Comparison of ENCODE assay signal across 8 cellular contexts in genomic region chr6:111484655-111484974, GRCh38. TPM values are rescaled to one million over a fixed set of nuclear protein-coding genes. Genes with fewer than 3 reads are reported as not detected.
DNase-seq lines count a peak whose midpoint lies in the region; ATAC-seq, FAIRE-seq and TF ChIP-seq lines count a peak whose summit lies in the region.

No MANE protein-coding gene starts in this region.

- peaks cover 37% of the 10 kb centered on the region for H3K4me1 Mint-ChIP-seq in T-helper 17 cell

- WGBS in heart right ventricle, 2 donors = 12 to 19% methylated on average over 7 of the region's 7 CpGs
- 11 to 12% methylated on average over 7 of the region's 7 CpGs for WGBS in gastroesophageal sphincter (ENCODE audit: low coverage in 1 of 2), 2 donors
- WGBS in small intestine, 3 donors = 9 to 14% (median 13%) methylated on average over 7 of the region's 7 CpGs

- intact Hi-C loops in heart right ventricle (cut with DNase I) (loop anchor here in 8 of 10 donors (1.0 to 10.0 kb wide), 15 partner anchors 68 to 230 kb away; partner anchors contain the start of gene TRAF3IP2 (in 3 of the 8)), Right ventricle myocardium superior (cut with DNase I) (loop anchor here (10.0 kb wide), 1 partner anchor 120 kb away; no protein-coding TSS in a partner anchor), left colon (cut with DNase I, micrococcal nuclease) (loop anchor here in 1 of 2 donors (10.0 kb wide), 1 partner anchor 120 kb away; the partner anchor contains the start of gene TRAF3IP2)

- H3K27ac Mint-ChIP-seq in T-helper 17 cell = peak overlapping the region; percentile 99

- TF ChIP-seq CTCF in heart right ventricle (IDR thresholded peaks at IDR 0.05) (no peak), gastroesophageal sphincter (IDR thresholded peaks at IDR 0.05) (no peak)

- H3K4me3 Mint-ChIP-seq in T-helper 17 cell = peak overlapping the region; percentile 97

- TF ChIP-seq EP300 in gastroesophageal sphincter (IDR thresholded peaks at IDR 0.05) = no peak

- no peaks in the 10 kb centered on the region for H3K27me3 Mint-ChIP-seq in T-helper 17 cell

- H3K36me3 Mint-ChIP-seq in T-helper 17 cell (ENCODE audit: low read depth) = no peaks in the 10 kb centered on the region

- H3K9me3 ChIP-seq in heart right ventricle (no peaks in the 10 kb centered on the region), T-helper 17 cell (ENCODE audit: control insufficient read depth, low read length, poor library complexity, severe bottlenecking) (no peaks in the 10 kb centered on the region), gastroesophageal sphincter (no peaks in the 10 kb centered on the region), small intestine (ENCODE audit: control insufficient read depth, low read depth) (no peaks in the 10 kb centered on the region)

- H3K27ac ChIP-seq in heart right ventricle = peak overlapping the region; percentile 95 to 100 (median 99)
- H3K27ac ChIP-seq in gastroesophageal sphincter = peak overlapping the region; percentile 96 to 100 (median 98)
- H3K27ac ChIP-seq in small intestine (ENCODE audit: low read depth in 1 of 2, low read length in 1 of 2) = peak overlapping the region; percentile 14 to 96

- H3K27me3 ChIP-seq in heart right ventricle = no peaks in the 10 kb centered on the region
- no peaks in the 10 kb centered on the region for H3K27me3 ChIP-seq in gastroesophageal sphincter
- H3K27me3 ChIP-seq in small intestine (ENCODE audit: control insufficient read depth in 2 of 2, insufficient read depth in 2 of 2, low read length in 2 of 2) = no peaks in the 10 kb centered on the region

- H3K4me1 ChIP-seq in heart right ventricle = peaks cover 0 to 61% (median 34%) of the 10 kb centered on the region in 9 donors
- peaks cover 0 to 40% (median 0%) of the 10 kb centered on the region in 3 donors for H3K4me1 ChIP-seq in gastroesophageal sphincter
- H3K4me1 ChIP-seq in small intestine (ENCODE audit: control insufficient read depth in 2 of 2, insufficient read depth in 1 of 2, low read depth in 1 of 2, low read length in 1 of 2) = no peaks in the 10 kb centered on the region

- peaks cover 0 to 14% (median 0%) of the 10 kb centered on the region in 9 donors for H3K36me3 ChIP-seq in heart right ventricle
- H3K36me3 ChIP-seq in gastroesophageal sphincter = peaks cover 0 to 8% of the 10 kb centered on the region in 2 donors
- no peaks in the 10 kb centered on the region for H3K36me3 ChIP-seq in small intestine (ENCODE audit: control insufficient read depth in 2 of 2, insufficient read depth in 2 of 2, low read length in 2 of 2)

- ATAC-seq in heart right ventricle (no peak), Right ventricle myocardium superior (ENCODE audit: poor library complexity) (no peak), T-helper 17 cell (no peak), gastroesophageal sphincter (no peak), left colon (no peak)

- H3K4me3 ChIP-seq in heart right ventricle (peak overlapping the region; percentile 76 to 95 (median 89)), gastroesophageal sphincter (peak overlapping the region; percentile 85 to 87), small intestine (ENCODE audit: low read depth in 1 of 2, low read length in 2 of 2) (peak overlapping the region in 1 of 2 donors; percentile 73)

- DNase-seq in heart right ventricle (no peak), Right ventricle myocardium superior (no peak), T-helper 17 cell (no peak), small intestine (peak; percentile 18), left colon (no peak), mesenteric fat pad (ENCODE audit: low spot score) (no peak)
- no peak for DNase-seq in activated effector memory CD4-positive, alpha-beta T cell treated with Interleukin-2 at 50 U/mL for 16 hours

- FAIRE-seq in small intestine (lab: Jason Lieb, UNC) = no peak

- TF ChIP-seq POLR2A in gastroesophageal sphincter (IDR thresholded peaks at IDR 0.05) = no peak

RNA-seq across cellular contexts. Expression of gene REV3L, which starts 1.6 kb away (rescaled TPM):
- total RNA-seq in heart right ventricle (10 to 100 TPM; 11.5 to 23.9 (median 13.9) TPM), Right ventricle myocardium superior (9.1 TPM), T-helper 17 cell (10 to 100 TPM; 18.9 to 19.8 TPM), gastroesophageal sphincter (10 to 100 TPM; 40.7 to 84.1 (median 52.6) TPM), left colon (10 to 100 TPM; 13.9 to 21.4 TPM), mesenteric fat pad (63.7 TPM)
- polyA plus RNA-seq in heart right ventricle (10 to 100 TPM in 1 of 2 donors, 1 to 10 TPM in 1; 5.6 to 25.8 TPM), small intestine (1 to 10 TPM; 4.2 to 9.3 (median 7.6) TPM)
